ENCODE assay signal across 10 cellular contexts in the genomic region with DNA sequence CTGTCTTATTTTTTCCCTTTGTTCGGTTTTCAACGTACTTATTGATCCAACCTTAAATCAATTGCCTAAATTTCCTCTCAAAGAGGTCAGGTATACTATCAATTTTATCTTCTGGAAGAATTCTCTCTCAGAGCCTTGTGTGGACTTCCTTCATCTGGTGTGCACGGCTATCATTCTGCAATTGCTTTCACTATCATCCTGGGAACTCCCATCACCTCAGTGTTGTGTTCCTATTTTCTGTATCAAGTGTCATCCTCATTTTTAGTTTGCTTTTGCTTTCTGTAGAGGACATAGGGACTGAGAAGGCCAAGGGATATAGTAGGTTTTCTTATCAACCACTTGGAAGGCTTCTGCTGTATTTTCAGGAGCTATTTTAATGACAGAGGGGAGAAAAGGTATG. TPM values are rescaled to one million over a fixed set of nuclear protein-coding genes. Genes with fewer than 3 reads are reported as not detected.
DNase-seq lines count a peak whose midpoint lies in the region; ATAC-seq, FAIRE-seq and TF ChIP-seq lines count a peak whose summit lies in the region.
"Had no signal": no experiment of that assay in that cellular context is flagged by ENCODE, and none has a peak within 500 bp of the region (broad histone marks: within the 10 kb centered on the region; RNA-seq: fewer than 3 reads in every experiment).

No MANE protein-coding gene starts in this region.

- WGBS in GM12878 (ENCODE audit: insufficient coverage, insufficient replicate concordance, low lambda C conversion rate, missing lambda C conversion rate): 78% methylated on average over 3 of the region's 3 CpGs
- 72% methylated on average over 3 of the region's 3 CpGs for WGBS in prostate gland

- no peak for TF ChIP-seq EP300 in GM12878 (IDR thresholded peaks at IDR 0.05; ENCODE audit: borderline replicate concordance in 1 of 2, control insufficient read depth in 1 of 2, low read depth in 2 of 2, low read length in 2 of 2)

- H4K20me1 ChIP-seq in GM12878 (ENCODE audit: control insufficient read depth, insufficient read depth): no peaks in the 10 kb centered on the region

- FAIRE-seq in GM12878 (lab: Jason Lieb, UNC): no peak
- FAIRE-seq: bronchial epithelial cell had no signal

- in situ Hi-C loops in GM12878 (cut with MboI): no loop called here

- H3K27me3 ChIP-seq in ACC112 (ENCODE audit: insufficient read depth, low read length) (no peaks in the 10 kb centered on the region), GM12878 (replicated peaks in 1 of 2; ENCODE audit: control insufficient read depth in 2 of 2, insufficient read depth in 2 of 2, low read length in 1 of 2) (no peaks in the 10 kb centered on the region), muscle layer of duodenum (ENCODE audit: low read depth, low read length) (no peaks in the 10 kb centered on the region), prostate gland (replicated peaks; ENCODE audit: insufficient read depth) (no peaks in the 10 kb centered on the region)

- no peak overlapping the region for H2AFZ ChIP-seq in ACC112 (ENCODE audit: low read length, unreplicated experiment)
- peak overlapping the region; percentile 54 for H2AFZ ChIP-seq in GM12878 (ENCODE audit: control insufficient read depth, low read depth, low read length)

- no TSS peak for BruUV-seq in GM12878 (replicated peaks; lab: Mats Ljungman, UMichigan)

- peaks cover 10% of the 10 kb centered on the region for H3K36me3 ChIP-seq in ACC112 (ENCODE audit: insufficient read depth, low read length)
- no peaks in the 10 kb centered on the region for H3K36me3 ChIP-seq in GM12878 (ENCODE audit: control insufficient read depth in 2 of 2, insufficient read depth in 2 of 2, low read length in 1 of 2)
- H3K36me3 ChIP-seq in muscle layer of duodenum (ENCODE audit: control insufficient read depth in 1 of 2, insufficient read depth in 2 of 2, low read length in 2 of 2): peaks cover 8 to 12% of the 10 kb centered on the region in 2 donors
- no peaks in the 10 kb centered on the region for H3K36me3 ChIP-seq in prostate gland

- H3K4me1 ChIP-seq in ACC112 (ENCODE audit: control insufficient read depth, insufficient read depth, low read length, unreplicated experiment) (peaks cover 49% of the 10 kb centered on the region), GM12878 (ENCODE audit: control insufficient read depth, insufficient read depth, low read length) (peaks cover 23% of the 10 kb centered on the region), muscle layer of duodenum (ENCODE audit: control insufficient read depth in 1 of 2, insufficient read depth in 2 of 2, low read length in 2 of 2) (peaks cover 32 to 36% of the 10 kb centered on the region in 2 donors), prostate gland (replicated peaks) (peaks cover under 1% of the 10 kb centered on the region)

- ATAC-seq in HG02852 (IDR thresholded peaks at IDR 0.05; ENCODE audit: unreplicated experiment): peak; percentile 64
- peak; percentile 81 for ATAC-seq in GM12878
- ATAC-seq in GM19324 (IDR thresholded peaks at IDR 0.05; ENCODE audit: low FRiP score, unreplicated experiment): no peak

- no peak for TF ChIP-seq RAD21 in GM12878 (IDR thresholded peaks at IDR 0.05; ENCODE audit: insufficient read depth, low read depth, low read length)

- H3K4me2 ChIP-seq in GM12878 (ENCODE audit: control insufficient read depth, insufficient read depth): peak overlapping the region; percentile 89

- POLR2A ChIA-PET in GM12878 (lab: Charles Lee): interaction anchor here (1.0 kb wide), 1 partner anchor 10 kb away, joined by 3 read pairs; no protein-coding TSS in a partner anchor

- CTCF ChIA-PET in GM12878 (lab: Yijun Ruan, JAX): interaction anchor here (0.6 to 3.3 kb wide), 7 partner anchors 10 to 593 kb away, joined by 3 to 16 read pairs (median 4); no protein-coding TSS in a partner anchor

- DNase-seq in GM12878 (ENCODE audit: low read depth, low spot score): no peak
- no peak for DNase-seq in prostate gland (ENCODE audit: low spot score)
- DNase-seq in pons (ENCODE audit: low spot score): no peak
- DNase-seq in NCI-H146 treated with DMSO at 0.1 percent for 48 hours (lab: John Stamatoyannopoulos, UW; ENCODE audit: unreplicated experiment): no peak
- DNase-seq: stimulated activated CD4-positive, alpha-beta T cell treated with anti-CD3 and anti-CD28 coated beads, Interleukin-15, amount 100 ng/mL, for 24 hours had no signal

- H3K9ac ChIP-seq in GM12878 (ENCODE audit: control insufficient read depth, insufficient read depth, low read length): peak overlapping the region; percentile 22; the same call in 1 of the 2 replicates

- intact Hi-C loops in GM12878 (cut with micrococcal nuclease; ENCODE audit: unreplicated experiment): no loop called here
- intact Hi-C loops in prostate gland (cut with DNase I): no loop called here

- H3K9me3 ChIP-seq in GM12878 (replicated peaks; ENCODE audit: control insufficient read depth, insufficient read depth, low read length) (no peaks in the 10 kb centered on the region; the same call in 2 of the 3 replicates), muscle layer of duodenum (ENCODE audit: control insufficient read depth in 1 of 2, low read length in 2 of 2) (no peaks in the 10 kb centered on the region), prostate gland (no peaks in the 10 kb centered on the region)

- H3K4me3 ChIP-seq in ACC112 (ENCODE audit: low read depth, low read length): peak overlapping the region; percentile 70
- peak overlapping the region; percentile 6; the same call in 1 of the 2 replicates for H3K4me3 ChIP-seq in GM12878
- H3K4me3 ChIP-seq in muscle layer of duodenum (ENCODE audit: low read depth in 1 of 2, low read length in 2 of 2): peak overlapping the region in 1 of 2 donors; percentile 21
- H3K4me3 ChIP-seq in prostate gland: no peak overlapping the region

- TF ChIP-seq CTCF in GM12878 (IDR thresholded peaks at IDR 0.05 in 2 of 3, conservative IDR thresholded peaks at IDR 0.05 in 1 of 3; ENCODE audit: control insufficient read depth in 2 of 3, extremely low read depth in 1 of 3, insufficient read depth in 1 of 3, low read depth in 3 of 3, low read length in 3 of 3) (no peak), prostate gland (IDR thresholded peaks at IDR 0.05) (no peak)

- SMC1A ChIA-PET in GM12878 (lab: Charles Lee; ENCODE audit: uncharacterized antibody, unreplicated experiment): interaction anchor here (1.4 to 1.6 kb wide), 2 partner anchors 13 to 38 kb away, joined by 3 to 7 read pairs; no protein-coding TSS in a partner anchor

- peaks cover 59% of the 10 kb centered on the region for H3K79me2 ChIP-seq in ACC112 (ENCODE audit: control insufficient read depth, insufficient read depth, low read length, unreplicated experiment)
- no peaks in the 10 kb centered on the region; the same call in 1 of the 2 replicates for H3K79me2 ChIP-seq in GM12878 (ENCODE audit: control insufficient read depth, insufficient read depth, low read length)

- H3K27ac ChIP-seq in ACC112 (ENCODE audit: low read depth, low read length) (peak overlapping the region; percentile 73), GM12878 (ENCODE audit: control insufficient read depth, insufficient read depth) (peak overlapping the region; percentile 66), muscle layer of duodenum (ENCODE audit: low read length) (peak overlapping the region; percentile 54), prostate gland (peak overlapping the region in 1 of 2 donors; percentile 33)

- TF ChIP-seq POLR2A in GM12878 (IDR thresholded peaks at IDR 0.05; ENCODE audit: low read depth, low read length) (no peak), prostate gland (IDR thresholded peaks at IDR 0.05) (no peak)

- RAD21 ChIA-PET in GM12878 (lab: Charles Lee; ENCODE audit: unreplicated experiment): interaction anchor here (1.3 to 1.8 kb wide), 2 partner anchors 10 to 11 kb away, joined by 4 read pairs; no protein-coding TSS in a partner anchor

TF ChIP-seq in GM12878, 131 proteins besides CTCF, POLR2A, EP300 and RAD21:
- TF ChIP-seq POU2F2 (IDR thresholded peaks at IDR 0.05; ENCODE audit: borderline replicate concordance, low read depth, low read length) (no peak), IRF4 (IDR thresholded peaks at IDR 0.05; ENCODE audit: low read depth, low read length) (no peak), SRF (IDR thresholded peaks at IDR 0.05; ENCODE audit: low read depth in 2 of 2, low read length in 2 of 2) (0 out of 4 replicates have a peak, but pooled peaks of 1 of the 2 experiments have one; percentile 20)
- TF ChIP-seq, protein P1, sequence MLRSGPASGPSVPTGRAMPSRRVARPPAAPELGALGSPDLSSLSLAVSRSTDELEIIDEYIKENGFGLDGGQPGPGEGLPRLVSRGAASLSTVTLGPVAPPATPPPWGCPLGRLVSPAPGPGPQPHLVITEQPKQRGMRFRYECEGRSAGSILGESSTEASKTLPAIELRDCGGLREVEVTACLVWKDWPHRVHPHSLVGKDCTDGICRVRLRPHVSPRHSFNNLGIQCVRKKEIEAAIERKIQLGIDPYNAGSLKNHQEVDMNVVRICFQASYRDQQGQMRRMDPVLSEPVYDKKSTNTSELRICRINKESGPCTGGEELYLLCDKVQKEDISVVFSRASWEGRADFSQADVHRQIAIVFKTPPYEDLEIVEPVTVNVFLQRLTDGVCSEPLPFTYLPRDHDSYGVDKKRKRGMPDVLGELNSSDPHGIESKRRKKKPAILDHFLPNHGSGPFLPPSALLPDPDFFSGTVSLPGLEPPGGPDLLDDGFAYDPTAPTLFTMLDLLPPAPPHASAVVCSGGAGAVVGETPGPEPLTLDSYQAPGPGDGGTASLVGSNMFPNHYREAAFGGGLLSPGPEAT (IDR thresholded peaks at IDR 0.05; ENCODE audit: low read depth): 0 out of 2 replicates have a peak, but pooled peaks have one; percentile 16
TF ChIP-seq in GM12878: peak in this region for 2.

RNA-seq across cellular contexts. Expression of gene STOM, which starts 11.3 kb away (rescaled TPM):
- total RNA-seq in GM12878 (2013; cell fraction: nucleolus; rRNA removed): 18.3 and 21.1 TPM in 2 replicates
- total RNA-seq in GM12878 (2014; rRNA removed): 36.0 and 43.0 TPM in 2 replicates
- total RNA-seq in GM12878 (2014; rRNA removed; fragmentation: Illumina TruSeq; extraction: Trizol): 45.0 and 45.4 TPM in 2 replicates
- total RNA-seq in GM12878 (2021): 47.4 and 49.8 TPM in 2 replicates
- 25.0 TPM for polyA plus RNA-seq in GM12878 (2011; ENCODE audit: low read depth)
- polyA plus RNA-seq in GM12878 (2011; rRNA removed): 6.7 and 7.6 TPM in 2 replicates
- polyA plus RNA-seq in GM12878 (2011; cell fraction: cytosol; rRNA removed): 3.5 and 4.1 TPM in 2 replicates
- polyA plus RNA-seq in GM12878 (2011; cell fraction: nucleus; rRNA removed): 1.1 and 1.3 TPM in 2 replicates
- 19.0 and 20.2 TPM in 2 replicates for polyA plus RNA-seq in GM12878 (2012)
- polyA plus RNA-seq in GM12878 (2014; fragmentation: Illumina TruSeq; extraction: Trizol): 41.2 and 50.9 TPM in 2 replicates
- polyA plus RNA-seq in GM12878 (2014; fragmentation: Nextera tagmentation; extraction: Ambion mirVana): 10 to 100 TPM; 20.6 to 34.5 TPM
- polyA plus RNA-seq in GM12878 (2014; rRNA removed): 33.2 and 38.3 TPM in 2 replicates
- 10 to 100 TPM; 42.6 to 44.0 TPM for polyA plus RNA-seq in GM12878 (2016; fragmentation: Nextera tagmentation; extraction: Ambion mirVana)
- polyA minus RNA-seq in GM12878 (2011; rRNA and poly(A)+ RNA removed): 1.9 and 3.0 TPM in 2 replicates
- 2.0 and 3.7 TPM in 2 replicates for polyA minus RNA-seq in GM12878 (2011; cell fraction: cytosol; rRNA and poly(A)+ RNA removed)
- 0.48 and 1.3 TPM in 2 replicates for polyA minus RNA-seq in GM12878 (2011; cell fraction: nucleus; rRNA and poly(A)+ RNA removed)
- total RNA-seq in prostate gland: 10 to 100 TPM; 64.3 to 85.1 TPM

Comparison
In these comparisons a context has a peak if more than half of its experiments do, and no peak if none do; other contexts are left out.
1. H3K4me3 ChIP-seq: peak in ACC112 (single experiment) and GM12878 (single experiment); none in prostate gland (0 of 2).